ENCODE assay signal across 8 cellular contexts in the genomic region with DNA sequence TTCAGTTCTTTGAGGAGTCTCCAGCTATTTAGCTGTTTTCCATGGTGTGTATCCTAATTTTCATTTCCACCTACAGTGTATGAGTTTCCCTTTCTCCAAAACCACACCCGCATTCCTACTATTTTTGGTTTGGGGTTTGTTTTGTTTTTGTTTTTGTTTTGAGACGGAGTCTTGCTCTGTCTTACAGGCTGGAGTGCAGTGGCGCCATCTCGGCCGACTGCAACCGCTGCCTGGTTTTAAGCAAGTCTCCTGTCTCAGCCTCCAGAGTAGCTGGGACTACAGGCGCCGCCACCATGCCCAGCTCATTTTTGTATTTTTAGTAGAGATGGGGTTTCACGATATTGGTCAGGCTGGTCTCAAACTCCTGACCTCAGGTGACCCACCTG.
A peak's percentile ranks its signal among the peaks of the same experiment; 100 is the strongest.
DNase-seq lines count a peak whose midpoint lies in the region; ATAC-seq and TF ChIP-seq lines count a peak whose summit lies in the region.
"Not testable (repeated sequence)": the region's sequence is repeated elsewhere in the genome, so short reads cannot be mapped to it uniquely, and the experiment has no call there.

No MANE protein-coding gene starts in this region.

- peaks cover 21% of the 10 kb centered on the region for H3K36me3 Mint-ChIP-seq in activated CD4-positive, alpha-beta T cell treated with anti-CD3 and anti-CD28 coated beads, Interleukin-2, amount 10 ng/mL, durations not matched to agents 24 days and 14 days (ENCODE audit: low read depth)

- H3K9me3 Mint-ChIP-seq in activated CD4-positive, alpha-beta T cell treated with anti-CD3 and anti-CD28 coated beads, Interleukin-2, amount 10 ng/mL, durations not matched to agents 24 days and 14 days: not testable (repeated sequence)

- H3K36me3 ChIP-seq in kidney epithelial cell (ENCODE audit: control insufficient read depth, insufficient read depth, low read length): not testable (repeated sequence)

- peak overlapping the region; percentile 89 for H3K4me3 Mint-ChIP-seq in activated CD4-positive, alpha-beta T cell treated with anti-CD3 and anti-CD28 coated beads, Interleukin-2, amount 10 ng/mL, durations not matched to agents 24 days and 14 days

- peaks cover 36% of the 10 kb centered on the region for H3K4me1 Mint-ChIP-seq in activated CD4-positive, alpha-beta T cell treated with anti-CD3 and anti-CD28 coated beads, Interleukin-2, amount 10 ng/mL, durations not matched to agents 24 days and 14 days

- intact Hi-C loops in activated CD4-positive, alpha-beta T cell treated with anti-CD3 and anti-CD28 coated beads, Interleukin-2, amount 10 ng/mL, durations not matched to agents 24 days and 14 days (cut with micrococcal nuclease): loop anchor here (2.0 to 5.0 kb wide), 2 partner anchors 190 to 256 kb away; partner anchors contain the start of gene MZT2A
- intact Hi-C loops in sciatic nerve (cut with DNase I): not testable (repeated sequence)

- TF ChIP-seq CTCF in kidney epithelial cell (IDR thresholded peaks at IDR 0.05; ENCODE audit: insufficient read depth, low read length, poor library complexity, severe bottlenecking): not testable (repeated sequence)

- ATAC-seq in GM19035 (IDR thresholded peaks at IDR 0.05; ENCODE audit: unreplicated experiment) (peak; percentile 47), HG02970 (IDR thresholded peaks at IDR 0.05; ENCODE audit: low FRiP score, unreplicated experiment) (peak; percentile 41), sciatic nerve (peak; percentile 65)

- H3K27me3 ChIP-seq in kidney epithelial cell (ENCODE audit: control insufficient read depth, insufficient read depth, low read length): not testable (repeated sequence)

- not testable (repeated sequence) for H3K27me3 Mint-ChIP-seq in activated CD4-positive, alpha-beta T cell treated with anti-CD3 and anti-CD28 coated beads, Interleukin-2, amount 10 ng/mL, durations not matched to agents 24 days and 14 days

- peak overlapping the region; percentile 78 for H3K27ac Mint-ChIP-seq in activated CD4-positive, alpha-beta T cell treated with anti-CD3 and anti-CD28 coated beads, Interleukin-2, amount 10 ng/mL, durations not matched to agents 24 days and 14 days

- DNase-seq in Ammon's horn (ENCODE audit: low spot score) (peak; percentile 49), NCI-H1105 treated with DMSO at 0.1 percent for 48 hours (lab: John Stamatoyannopoulos, UW) (peak; percentile 17), ecto neural progenitor cell (ENCODE audit: low spot score) (peak; percentile 56)
- peak; percentile 67 for DNase-seq in activated CD4-positive, alpha-beta T cell treated with anti-CD3 and anti-CD28 coated beads, Interleukin-2, amount 10 ng/mL, durations not matched to agents 24 days and 14 days
- not testable (repeated sequence) for DNase-seq in kidney epithelial cell (ENCODE audit: low read depth); sciatic nerve (ENCODE audit: low spot score)

- H3K4me3 ChIP-seq in kidney epithelial cell (ENCODE audit: low read depth, low read length): peak overlapping the region; percentile 72
